ENCODE assay signal across 25 cellular contexts in genomic region chr7:27581906-27582305, GRCh38.
"Had no signal": no experiment of that assay in that cellular context is flagged by ENCODE, and none has a peak within 500 bp of the region (broad histone marks: within the 10 kb centered on the region; RNA-seq: fewer than 3 reads in every experiment).

No MANE protein-coding gene starts in this region.

- H2AFZ ChIP-seq: parathyroid adenoma had no signal

- H3K4me3 ChIP-seq: ovary, psoas muscle, right lobe of liver, sigmoid colon, stomach, thoracic aorta, thyroid gland, tibial nerve, upper lobe of left lung, vagina had no signal

- FAIRE-seq: small intestine, urothelium cell line had no signal

- H3K9ac ChIP-seq: parathyroid adenoma had no signal

- DNase-seq: naive thymus-derived CD4-positive, alpha-beta T cell; natural killer cell; occipital lobe; ovary; posterior cingulate gyrus; psoas muscle; right cardiac atrium; right lobe of liver; sigmoid colon; small intestine; stimulated activated CD4-positive, alpha-beta T cell treated with anti-CD3 and anti-CD28 coated beads, Interleukin-15, amount 100 ng/mL, for 24 hours; stimulated activated CD4-positive, alpha-beta T cell treated with anti-CD3 and anti-CD28 coated beads, Interleukin-2, amount 100 ng/mL, for 24 hours; stimulated activated CD4-positive, alpha-beta T cell treated with anti-CD3 and anti-CD28 coated beads, Interleukin-2, amount 100 ng/mL, for 48 hours; stimulated activated CD4-positive, alpha-beta T cell treated with anti-CD3 and anti-CD28 coated beads, Interleukin-4, amount 100 ng/mL, for 24 hours; stimulated activated naive B cell treated with anti-CD40 and anti-IgM and Interleukin-4, amounts not matched to agents 10 μg/mL and 1 μg/mL and 100 μg/mL, for 72 hours; stimulated activated naive CD4-positive, alpha-beta T cell treated with Interleukin-2 at 50 U/mL for 16 hours; stomach; thyroid gland; trophoblast cell; upper lobe of left lung had no signal

- H3K27me3 ChIP-seq: ovary, right lobe of liver, sigmoid colon, stomach, thyroid gland, tibial nerve, upper lobe of left lung, vagina had no signal

- H3K27ac ChIP-seq: ovary, parathyroid adenoma, psoas muscle, right lobe of liver, sigmoid colon, stomach, thoracic aorta, thyroid gland, tibial nerve, upper lobe of left lung, vagina had no signal

- H3K9me3 ChIP-seq: ovary, psoas muscle, right lobe of liver, sigmoid colon, stomach, thoracic aorta, thyroid gland, tibial nerve, upper lobe of left lung, vagina had no signal

- H3K4me1 ChIP-seq: parathyroid adenoma, psoas muscle, sigmoid colon, stomach, thyroid gland, tibial nerve, upper lobe of left lung, vagina had no signal

- H3K36me3 ChIP-seq: ovary, right lobe of liver, sigmoid colon, stomach, thoracic aorta, thyroid gland, upper lobe of left lung, vagina had no signal
